ENCODE assay signal across 1 cellular context in the genomic region with DNA sequence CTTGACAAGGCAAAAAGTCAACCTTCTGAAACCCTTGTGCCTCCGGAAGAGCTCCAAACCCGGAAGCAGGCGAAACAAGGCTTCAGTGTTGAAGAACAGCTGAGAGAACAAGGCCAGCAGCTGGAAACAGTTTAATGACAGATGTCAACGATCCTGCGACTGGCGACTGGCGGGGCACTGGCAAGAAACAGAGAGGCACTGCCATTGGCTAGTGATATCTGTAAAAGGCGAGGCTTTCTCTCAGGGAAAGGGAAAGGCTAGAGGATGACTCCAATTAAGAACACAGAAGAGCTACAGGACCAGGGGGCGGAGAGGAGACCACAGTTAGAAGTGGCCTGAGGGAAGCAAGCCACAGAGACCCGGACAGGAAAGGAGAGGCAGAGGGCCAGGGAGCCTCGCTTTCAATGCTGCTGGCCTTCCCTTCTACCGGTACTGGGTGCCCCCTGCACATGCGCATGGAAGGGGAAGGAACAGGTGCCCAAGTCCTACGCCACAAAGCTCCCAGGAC.
TF ChIP-seq lines count a peak whose summit lies in the region.

No MANE protein-coding gene starts in this region.

TF ChIP-seq in GM12878, 131 proteins besides CTCF, POLR2A, EP300 and RAD21 (continued from another document):
- TF ChIP-seq, protein P1, sequence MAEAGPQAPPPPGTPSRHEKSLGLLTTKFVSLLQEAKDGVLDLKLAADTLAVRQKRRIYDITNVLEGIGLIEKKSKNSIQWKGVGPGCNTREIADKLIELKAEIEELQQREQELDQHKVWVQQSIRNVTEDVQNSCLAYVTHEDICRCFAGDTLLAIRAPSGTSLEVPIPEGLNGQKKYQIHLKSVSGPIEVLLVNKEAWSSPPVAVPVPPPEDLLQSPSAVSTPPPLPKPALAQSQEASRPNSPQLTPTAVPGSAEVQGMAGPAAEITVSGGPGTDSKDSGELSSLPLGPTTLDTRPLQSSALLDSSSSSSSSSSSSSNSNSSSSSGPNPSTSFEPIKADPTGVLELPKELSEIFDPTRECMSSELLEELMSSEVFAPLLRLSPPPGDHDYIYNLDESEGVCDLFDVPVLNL (IDR thresholded peaks at IDR 0.05; ENCODE audit: low read depth, low read length): no peak
- TF ChIP-seq RFX5 (IDR thresholded peaks at IDR 0.05; ENCODE audit: low read depth, low read length) (no peak), CREM (IDR thresholded peaks at IDR 0.05; ENCODE audit: low read depth) (no peak), YY1 (IDR thresholded peaks at IDR 0.05; ENCODE audit: low read depth, low read length) (no peak), TCF12 (IDR thresholded peaks at IDR 0.05; ENCODE audit: low read depth, low read length) (peak; percentile 50; the same call in 1 of the 2 replicates), DPF2 (IDR thresholded peaks at IDR 0.05) (no peak)
